ENCODE assay signal across 8 cellular contexts in the genomic region with DNA sequence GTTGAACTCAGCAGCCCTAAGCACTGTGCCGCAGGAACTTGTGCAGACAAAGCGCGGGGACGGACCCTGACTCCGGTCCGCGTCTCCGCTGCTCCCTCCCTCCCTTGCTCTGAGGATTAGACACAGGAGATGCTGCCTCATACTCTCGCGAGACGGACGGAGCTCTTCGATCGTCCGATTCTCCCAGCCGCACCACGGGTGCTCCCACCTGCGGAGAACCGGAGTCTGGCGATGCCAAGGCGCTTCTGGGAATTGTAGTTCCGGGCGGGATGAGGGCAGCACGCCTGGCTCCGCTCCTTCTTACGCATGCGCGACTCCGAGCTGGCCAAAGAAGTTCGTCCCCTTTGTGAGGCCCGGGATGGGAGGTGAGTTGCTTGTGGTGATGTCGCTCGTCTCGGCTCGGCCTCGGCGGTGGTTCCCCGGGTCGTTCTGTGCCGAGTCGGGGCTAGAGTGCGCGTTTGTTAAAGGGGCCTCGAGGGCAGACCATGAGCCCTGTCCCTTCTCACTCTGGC. TPM values are rescaled to one million over a fixed set of nuclear protein-coding genes. Genes with fewer than 3 reads are reported as not detected.
DNase-seq lines count a peak whose midpoint lies in the region; ATAC-seq and TF ChIP-seq lines count a peak whose summit lies in the region.
"Not testable (repeated sequence)": the region's sequence is repeated elsewhere in the genome, so short reads cannot be mapped to it uniquely, and the experiment has no call there.

A gene (plus strand): TSS at position 340 of the 512 bp plus-strand sequence. CDS start 578 bp downstream, outside the sequence.

- H3K36me3 ChIP-seq in DND-41 (ENCODE audit: insufficient read depth, low read length) (peaks cover 22% of the 10 kb centered on the region), KOPT-K1 (ENCODE audit: insufficient read depth, low read length) (peaks cover 21% of the 10 kb centered on the region; the same call in 1 of the 2 replicates)
- H3K36me3 ChIP-seq in Peyer's patch; muscle layer of colon (ENCODE audit: insufficient read depth, low read length): not testable (repeated sequence)

- H3K79me2 ChIP-seq in DND-41 (ENCODE audit: insufficient read depth, low read length), result peaks cover 14% of the 10 kb centered on the region

- peak within 1 kb of the TSS; percentile 82 for H2AFZ ChIP-seq in DND-41 (ENCODE audit: low read depth, low read length)

- ATAC-seq in DND-41 (ENCODE audit: insufficient read depth, low read depth), result peak; percentile 98
- peak; percentile 98 for ATAC-seq in GM21825 (IDR thresholded peaks at IDR 0.05; ENCODE audit: unreplicated experiment)
- peak; percentile 96 to 98 for ATAC-seq in activated T-cell treated with anti-CD3 and anti-CD28 coated beads, Interleukin-2, amount 50 U/mL, for 4 hours
- peak; percentile 100 for ATAC-seq in esophagus mucosa

- TF ChIP-seq CTCF in DND-41 (IDR thresholded peaks at IDR 0.05; ENCODE audit: borderline replicate concordance, extremely low read depth, low read length, poor library complexity, severe bottlenecking); Peyer's patch (IDR thresholded peaks at IDR 0.05): not testable (repeated sequence)

- peak within 1 kb of the TSS; percentile 80 for H3K27ac ChIP-seq in DND-41 (ENCODE audit: low read length)
- peak within 1 kb of the TSS; percentile 69 for H3K27ac ChIP-seq in KOPT-K1 (ENCODE audit: low read depth, low read length, poor library complexity, severe bottlenecking)
- peak within 1 kb of the TSS; percentile 48 to 71 (median 56) for H3K27ac ChIP-seq in Peyer's patch
- not testable (repeated sequence) for H3K27ac ChIP-seq in muscle layer of colon (ENCODE audit: low read depth, low read length)

- H3K4me2 ChIP-seq in DND-41 (ENCODE audit: insufficient read depth, low read length), result peak within 1 kb of the TSS; percentile 63

- H4K20me1 ChIP-seq in DND-41 (ENCODE audit: insufficient read depth, low read length), result not testable (repeated sequence)

- not testable (repeated sequence) for H3K27me3 ChIP-seq in DND-41 (ENCODE audit: insufficient read depth, low read length, poor library complexity); Peyer's patch; muscle layer of colon (ENCODE audit: control insufficient read depth in 1 of 2, insufficient read depth in 2 of 2, low read length in 2 of 2)

- peak within 1 kb of the TSS; percentile 75 for H3K9ac ChIP-seq in DND-41 (ENCODE audit: low read depth, low read length)
- H3K9ac ChIP-seq in muscle layer of colon (ENCODE audit: low read length), result not testable (repeated sequence)

- H3K27me3 Mint-ChIP-seq in activated T-cell treated with anti-CD3 and anti-CD28 coated beads, Interleukin-2, amount 50 U/mL, for 4 hours (ENCODE audit: low read depth), result not testable (repeated sequence)

- peak within 1 kb of the TSS; percentile 88 for H3K4me3 Mint-ChIP-seq in activated T-cell treated with anti-CD3 and anti-CD28 coated beads, Interleukin-2, amount 50 U/mL, for 4 hours

- H3K9me3 Mint-ChIP-seq in activated T-cell treated with anti-CD3 and anti-CD28 coated beads, Interleukin-2, amount 50 U/mL, for 4 hours, result not testable (repeated sequence)

- peak in 1 of 2 donors; percentile 28 for TF ChIP-seq POLR2A in Peyer's patch (IDR thresholded peaks at IDR 0.05)

- DNase-seq in DND-41 (peak; percentile 97), Peyer's patch (peak; percentile 97 to 99 (median 98))
- peak; percentile 89 for DNase-seq in activated T-cell treated with anti-CD3 and anti-CD28 coated beads, Interleukin-2, amount 50 U/mL, for 4 hours
- peak; percentile 73 to 85 for DNase-seq in stimulated activated CD8-positive, alpha-beta memory T cell treated with anti-CD3 and anti-CD28 coated beads, Interleukin-7, amount 100 ng/mL, for 1 hour (ENCODE audit: low read depth in 2 of 2)

- H3K4me3 ChIP-seq in DND-41 (ENCODE audit: low read depth in 1 of 2, low read length in 2 of 2), result peak within 1 kb of the TSS; percentile 43 to 79
- H3K4me3 ChIP-seq in Peyer's patch, result peak within 1 kb of the TSS; percentile 46 to 71 (median 63)
- peak within 1 kb of the TSS; percentile 34 to 50 for H3K4me3 ChIP-seq in muscle layer of colon (ENCODE audit: low read depth in 1 of 2, low read length in 2 of 2)

- not testable (repeated sequence) for H3K36me3 Mint-ChIP-seq in activated T-cell treated with anti-CD3 and anti-CD28 coated beads, Interleukin-2, amount 50 U/mL, for 4 hours (ENCODE audit: insufficient read depth)

- H3K4me1 ChIP-seq in DND-41 (ENCODE audit: insufficient read depth, low read length), result peaks cover 18% of the 10 kb centered on the region
- H3K4me1 ChIP-seq in Peyer's patch; muscle layer of colon (ENCODE audit: insufficient read depth, low read length): not testable (repeated sequence)

- not testable (repeated sequence) for H3K9me3 ChIP-seq in DND-41 (ENCODE audit: insufficient read depth, low read length, severe bottlenecking); Peyer's patch; muscle layer of colon (ENCODE audit: low read length)
- peaks cover 15% of the 10 kb centered on the region for H3K9me3 ChIP-seq in KOPT-K1 (ENCODE audit: insufficient read depth, low read length, poor library complexity, severe bottlenecking)

- peaks cover 12% of the 10 kb centered on the region for H3K4me1 Mint-ChIP-seq in activated T-cell treated with anti-CD3 and anti-CD28 coated beads, Interleukin-2, amount 50 U/mL, for 4 hours (ENCODE audit: low read depth)

RNA-seq across cellular contexts. Expression of the gene that starts here (rescaled TPM):
- total RNA-seq in Peyer's patch (10 to 100 TPM in 2 of 4 donors, 1 to 10 TPM in 2; 4.6 to 34.7 (median 7.8) TPM), esophagus mucosa (10.6 TPM)
- 10 to 100 TPM; 30.2 to 33.9 (median 30.6) TPM for total RNA-seq in activated T-cell treated with anti-CD3 and anti-CD28 coated beads, Interleukin-2, amount 50 U/mL, for 4 hours
